In the genomic region with DNA sequence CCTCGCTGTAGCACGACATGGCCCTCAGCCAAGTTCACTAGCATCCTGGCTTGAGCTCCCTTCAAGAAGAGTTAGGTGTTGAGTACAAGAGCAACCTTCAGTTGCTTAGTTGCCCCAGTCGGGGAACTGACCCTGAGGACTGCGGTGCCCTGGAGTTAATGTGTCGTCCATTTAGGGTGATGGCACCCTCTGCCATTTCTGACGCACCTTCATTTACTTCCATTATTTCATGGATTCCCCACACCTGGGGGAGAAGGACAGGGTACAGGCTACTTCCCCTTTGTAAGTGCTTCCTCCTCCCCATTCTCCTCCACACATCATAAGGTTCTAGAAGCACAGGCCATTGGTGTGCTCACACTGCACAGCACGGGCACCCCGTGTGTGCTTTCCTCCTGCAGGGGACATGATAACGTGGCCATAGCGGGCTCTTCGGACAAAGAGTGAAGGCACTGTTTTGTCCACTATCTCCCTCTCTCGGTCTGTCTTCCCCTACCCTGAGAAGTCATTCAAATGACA, we compare ENCODE assay signal across 11 cellular contexts. TPM values are rescaled to one million over a fixed set of nuclear protein-coding genes. Genes with fewer than 3 reads are reported as not detected.
A peak's percentile ranks its signal among the peaks of the same experiment; 100 is the strongest.
DNase-seq lines count a peak whose midpoint lies in the region; ATAC-seq, FAIRE-seq and TF ChIP-seq lines count a peak whose summit lies in the region.
"Had no signal": no experiment of that assay in that cellular context is flagged by ENCODE, and none has a peak within 500 bp of the region (broad histone marks: within the 10 kb centered on the region; RNA-seq: fewer than 3 reads in every experiment).

No MANE protein-coding gene starts in this region.

- H3K27ac Mint-ChIP-seq in CD8-positive, alpha-beta memory T cell = no peak overlapping the region

- TSS peak; percentile 90 for BruUV-seq in PC-9 (replicated peaks; lab: Mats Ljungman, UMichigan)

- peaks cover 0 to 2% (median 0%) of the 10 kb centered on the region in 5 donors for H3K9me3 Mint-ChIP-seq in CD8-positive, alpha-beta memory T cell

- no peaks in the 10 kb centered on the region for H3K9me2 ChIP-seq in PC-9 (ENCODE audit: insufficient read depth)

- CTCF ChIA-PET in CD8-positive, alpha-beta memory T cell (lab: Charles Lee) = no interaction called here
- CTCF ChIA-PET in PC-9 (lab: Charles Lee) = interaction anchor here (0.8 to 1.4 kb wide), 2 partner anchors 21 to 297 kb away, joined by 3 to 4 read pairs; partner anchors contain the start of gene ZFAND4

- H3K4me1 ChIP-seq in CD8-positive, alpha-beta memory T cell (ENCODE audit: insufficient read depth, low read length) = peaks cover 4% of the 10 kb centered on the region
- peaks cover 37% of the 10 kb centered on the region for H3K4me1 ChIP-seq in PC-9 (replicated peaks; ENCODE audit: insufficient read depth)
- H3K4me1 ChIP-seq in lower lobe of right lung = peaks cover 35% of the 10 kb centered on the region

- peaks cover 10 to 28% (median 13%) of the 10 kb centered on the region in 3 donors for H3K4me1 Mint-ChIP-seq in CD8-positive, alpha-beta memory T cell

- H3K9me3 ChIP-seq in CD8-positive, alpha-beta memory T cell (ENCODE audit: low read length) = no peaks in the 10 kb centered on the region
- H3K9me3 ChIP-seq in PC-9 (ENCODE audit: insufficient read depth, low read depth) (no peaks in the 10 kb centered on the region), lower lobe of right lung (no peaks in the 10 kb centered on the region)
- H3K9me3 ChIP-seq: prostate gland had no signal

- H3K36me3 ChIP-seq in CD8-positive, alpha-beta memory T cell (ENCODE audit: insufficient read depth, low read length) = no peaks in the 10 kb centered on the region
- H3K36me3 ChIP-seq in PC-9 (ENCODE audit: low read depth) (no peaks in the 10 kb centered on the region), lower lobe of right lung (no peaks in the 10 kb centered on the region)
- H3K36me3 ChIP-seq: prostate gland had no signal

- no peak overlapping the region for H3K4me3 ChIP-seq in CD8-positive, alpha-beta memory T cell (ENCODE audit: low read length)
- H3K4me3 ChIP-seq in PC-9 (peak overlapping the region; percentile 84), lower lobe of right lung (peak overlapping the region; percentile 63)
- H3K4me3 ChIP-seq: prostate gland had no signal

- H2AFZ ChIP-seq in PC-9 = 0 out of 2 replicates have a peak overlapping the region, but pooled peaks have one; percentile 45

- peak overlapping the region; percentile 35 for H3K27ac ChIP-seq in CD8-positive, alpha-beta memory T cell (ENCODE audit: low read depth, low read length)
- peak overlapping the region; percentile 99 for H3K27ac ChIP-seq in PC-9
- peak overlapping the region; percentile 84 for H3K27ac ChIP-seq in lower lobe of right lung
- H3K27ac ChIP-seq: prostate gland had no signal

- no peaks in the 10 kb centered on the region for H4K20me1 ChIP-seq in PC-9 (ENCODE audit: insufficient read depth)

- peak overlapping the region; percentile 94 for H3K4me2 ChIP-seq in PC-9

- H3K36me3 Mint-ChIP-seq in CD8-positive, alpha-beta memory T cell = no peaks in the 10 kb centered on the region

- TF ChIP-seq CTCF in PC-9 (conservative IDR thresholded peaks at IDR 0.05) (peak; percentile 27; the same call in 1 of the 2 replicates), lower lobe of right lung (IDR thresholded peaks at IDR 0.05) (no peak)

- peak overlapping the region in 4 of 7 donors; percentile 41 to 77 (median 56) for H3K4me3 Mint-ChIP-seq in CD8-positive, alpha-beta memory T cell

- H3F3A ChIP-seq in PC-9 (ENCODE audit: insufficient read depth, low read depth) = peaks cover 32% of the 10 kb centered on the region

- H3K79me2 ChIP-seq in PC-9 (ENCODE audit: low read depth) = peaks cover 46% of the 10 kb centered on the region

- H3K27me3 Mint-ChIP-seq in CD8-positive, alpha-beta memory T cell = peaks cover 12 to 29% of the 10 kb centered on the region in 2 donors

- peak; percentile 78 for FAIRE-seq in GM19239 (lab: Jason Lieb, UNC)

- H3K27me3 ChIP-seq in CD8-positive, alpha-beta memory T cell (ENCODE audit: insufficient read depth, low read length, poor library complexity, severe bottlenecking) = peaks cover 7% of the 10 kb centered on the region
- H3K27me3 ChIP-seq in PC-9 (ENCODE audit: insufficient read depth, low read depth) = no peaks in the 10 kb centered on the region
- H3K27me3 ChIP-seq in lower lobe of right lung (ENCODE audit: low read depth) = peaks cover 42% of the 10 kb centered on the region

- no peak for DNase-seq in CD8-positive, alpha-beta memory T cell
- DNase-seq in GM19239 (ENCODE audit: insufficient read length, low spot score) (no peak), PC-9 (no peak), lower lobe of right lung (no peak), midbrain (lab: John Stamatoyannopoulos, UW) (no peak), iPS-NIHi11 (ENCODE audit: low spot score) (no peak), COR-L47 (lab: John Stamatoyannopoulos, UW) (no peak)
- DNase-seq: DMS153, islet precursor cell had no signal

- ATAC-seq in lower lobe of right lung (no peak), GM18861 (IDR thresholded peaks at IDR 0.05; ENCODE audit: unreplicated experiment) (no peak)

- intact Hi-C loops in PC-9 (cut with micrococcal nuclease; ENCODE audit: unreplicated experiment) = loop anchor here (1.0 to 10.0 kb wide), 7 partner anchors 13 to 398 kb away; partner anchors contain the start of genes DEPP1 and ZNF22
- intact Hi-C loops in lower lobe of right lung (cut with DNase I) = no loop called here

- POLR2A ChIA-PET in CD8-positive, alpha-beta memory T cell (lab: Charles Lee) = no interaction called here
- POLR2A ChIA-PET in PC-9 (lab: Charles Lee; ENCODE audit: unreplicated experiment) = interaction anchor here (0.6 kb wide), 1 partner anchor 67 kb away, joined by 4 read pairs; no protein-coding TSS in a partner anchor

RNA-seq across cellular contexts. Expression of gene ALOX5, which starts 1.8 kb away (rescaled TPM):
- total RNA-seq in CD8-positive, alpha-beta memory T cell = under 1 TPM; 0.77 to 0.93 TPM
- polyA plus RNA-seq in CD8-positive, alpha-beta memory T cell = 3.0 TPM
- total RNA-seq in PC-9 (2021) = 66.5 and 86.8 TPM in 2 replicates
- 222 TPM for total RNA-seq in lower lobe of right lung

Comparison
In these comparisons a context has a peak if more than half of its experiments do, and no peak if none do; other contexts are left out.
1. H3K27ac ChIP-seq: peak in every context shown above with its lines; median percentile 99 in PC-9; 84 in lower lobe of right lung; 35 in CD8-positive, alpha-beta memory T cell.
2. RNA of gene ALOX5, which starts 1.8 kb away (total RNA-seq): 222 TPM in lower lobe of right lung (single experiment) and 66.5 to 86.8 TPM in PC-9; 0.77 to 0.93 TPM in CD8-positive, alpha-beta memory T cell; every median in the first group is over 10 times any median in the second.